17 cellular contexts compared by ENCODE assay signal in the genomic region with DNA sequence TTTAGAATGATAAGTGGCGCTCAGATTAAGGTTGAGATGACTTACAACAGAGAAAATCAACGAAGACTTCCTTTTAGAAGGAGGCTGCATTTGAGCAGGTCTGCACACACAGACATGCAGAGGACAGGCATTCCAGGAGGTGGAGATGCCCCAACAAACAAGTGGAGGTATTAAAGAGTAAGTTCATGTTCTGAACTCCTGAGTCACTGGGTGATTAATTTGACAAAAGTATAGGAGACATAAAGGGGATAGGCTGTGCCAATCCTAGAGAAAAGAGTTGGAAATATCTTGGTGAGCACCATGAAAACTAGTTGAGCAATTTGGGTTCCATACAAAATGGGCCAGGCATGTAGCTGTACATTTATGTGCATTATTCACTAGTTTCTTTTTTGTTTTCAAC.
"Had no signal": no experiment of that assay in that cellular context is flagged by ENCODE, and none has a peak within 500 bp of the region (broad histone marks: within the 10 kb centered on the region; RNA-seq: fewer than 3 reads in every experiment).

No MANE protein-coding gene starts in this region.

- H3K27ac ChIP-seq: adrenal gland, coronary artery had no signal

- H3K36me3 Mint-ChIP-seq: immature natural killer cell, naive B cell had no signal

- H3K27me3 Mint-ChIP-seq: naive B cell had no signal

- H3K9me3 ChIP-seq: adrenal gland had no signal

- DNase-seq: activated CD4-positive, alpha-beta T cell treated with anti-CD3 and anti-CD28 coated beads for 1 hour; activated gamma-delta T cell treated with Interleukin-2 at 50 U/mL for 16 hours; activated T-cell treated with anti-CD3 and anti-CD28 coated beads, Interleukin-2, amount 50 U/mL, for 48 hours; adrenal gland; central memory CD4-positive, alpha-beta T cell; effector CD8-positive, alpha-beta T cell; immature natural killer cell; left colon; naive B cell; right cardiac atrium; small intestine; substantia nigra; T1000; trophoblast cell had no signal

- ATAC-seq: left colon, right cardiac atrium had no signal

- H3K4me3 ChIP-seq: adrenal gland, coronary artery, lung had no signal

- H3K27me3 ChIP-seq: adrenal gland had no signal

- H3K4me1 ChIP-seq: adrenal gland had no signal

- H3K27ac Mint-ChIP-seq: naive B cell, progenitor cell of endocrine pancreas had no signal

- H3K9me3 Mint-ChIP-seq: immature natural killer cell had no signal

- H3K36me3 ChIP-seq: adrenal gland had no signal
